Comparison of ENCODE assay signal across 31 cellular contexts in genomic region chrX:107624893-107625292, GRCh38.
"Had no signal": no experiment of that assay in that cellular context is flagged by ENCODE, and none has a peak within 500 bp of the region (broad histone marks: within the 10 kb centered on the region; RNA-seq: fewer than 3 reads in every experiment).

No MANE protein-coding gene starts in this region.

- ATAC-seq: activated naive CD4-positive, alpha-beta T cell treated with anti-CD3 and anti-CD28 coated beads, Interleukin-2, amount 50 U/mL, for 72 hours; activated naive CD8-positive, alpha-beta T cell treated with anti-CD3 and anti-CD28 coated beads, Interleukin-2, amount 50 U/mL, for 24 hours; activated T-cell treated with anti-CD3 and anti-CD28 coated beads, Interleukin-2, amount 50 U/mL, for 4 hours; activated T-cell treated with anti-CD3 and anti-CD28 coated beads, Interleukin-2, amount 50 U/mL, for 72 hours; activated T-helper 17 cell treated with anti-CD3 and anti-CD28 coated beads, Interleukin-2, amount 50 U/mL, for 72 hours; body of pancreas had no signal

- H3K9me3 ChIP-seq: adrenal gland, body of pancreas had no signal

- H3K27me3 ChIP-seq: ascending aorta, body of pancreas, brain microvascular endothelial cell, cardiac muscle cell had no signal

- DNase-seq: activated effector memory CD4-positive, alpha-beta T cell treated with anti-CD3 and anti-CD28 coated beads, Interleukin-2, amount 50 U/mL, for 16 hours; activated effector memory CD4-positive, alpha-beta T cell treated with Interleukin-2 at 50 U/mL for 16 hours; activated gamma-delta T cell; activated gamma-delta T cell treated with Interleukin-2 at 50 U/mL for 16 hours; activated naive CD4-positive, alpha-beta T cell; activated naive CD4-positive, alpha-beta T cell treated with anti-CD3 and anti-CD28 coated beads for 36 hours; activated naive CD4-positive, alpha-beta T cell treated with anti-CD3 and anti-CD28 coated beads, Interleukin-2, amount 10 ng/mL, durations not matched to agents 7 days and 5 days; activated naive CD4-positive, alpha-beta T cell treated with anti-CD3 and anti-CD28 coated beads, Interleukin-2, amount 50 U/mL, for 16 hours; activated naive CD4-positive, alpha-beta T cell treated with Interleukin-2 at 50 U/mL for 16 hours; activated naive CD8-positive, alpha-beta T cell treated with anti-CD3 and anti-CD28 coated beads for 36 hours; activated naive CD8-positive, alpha-beta T cell treated with anti-CD3 and anti-CD28 coated beads, Interleukin-2, amount 10 ng/mL, durations not matched to agents 7 days and 5 days; activated naive CD8-positive, alpha-beta T cell treated with anti-CD3 and anti-CD28 coated beads, Interleukin-2, amount 50 U/mL, for 24 hours; activated T-cell treated with anti-CD3 and anti-CD28 coated beads, Interleukin-2, amount 50 U/mL, for 4 hours; activated T-cell treated with anti-CD3 and anti-CD28 coated beads, Interleukin-2, amount 50 U/mL, for 48 hours; activated T-cell treated with anti-CD3 and anti-CD28 coated beads, Interleukin-2, amount 50 U/mL, for 72 hours; adrenal gland; amniotic stem cell; amygdala; anterior cingulate cortex; aorta; body of pancreas; brain microvascular endothelial cell; caudate nucleus; central memory CD4-positive, alpha-beta T cell; cerebellar nuclear complex had no signal

- H3K4me3 ChIP-seq: adrenal gland, ascending aorta, body of pancreas, breast epithelium, cardiac muscle cell had no signal

- FAIRE-seq: bronchial epithelial cell had no signal

- H3K36me3 ChIP-seq: adrenal gland, ascending aorta, brain microvascular endothelial cell, breast epithelium, cardiac muscle cell had no signal

- H3K4me1 ChIP-seq: ascending aorta, breast epithelium had no signal

- H3K27ac ChIP-seq: adrenal gland, ascending aorta, body of pancreas, brain microvascular endothelial cell, breast epithelium, cardiac muscle cell had no signal
